In genomic region chr16:55552621-55553020, GRCh38 we compare ENCODE assay signal across 20 cellular contexts. TPM values are rescaled to one million over a fixed set of nuclear protein-coding genes. Genes with fewer than 3 reads are reported as not detected.
DNase-seq lines count a peak whose midpoint lies in the region; ATAC-seq, FAIRE-seq and TF ChIP-seq lines count a peak whose summit lies in the region.
"Had no signal": no experiment of that assay in that cellular context is flagged by ENCODE, and none has a peak within 500 bp of the region (broad histone marks: within the 10 kb centered on the region; RNA-seq: fewer than 3 reads in every experiment).

No MANE protein-coding gene starts in this region.

- CTCF ChIA-PET in mammary epithelial cell (lab: Charles Lee; ENCODE audit: low non-redundant PET) = interaction anchor here (0.6 kb wide), 1 partner anchor 57 kb away, joined by 5 read pairs; no protein-coding TSS in a partner anchor

- H3K9me3 ChIP-seq in mammary epithelial cell (replicated peaks; ENCODE audit: insufficient read depth, low read length) (no peaks in the 10 kb centered on the region), keratinocyte (ENCODE audit: control insufficient read depth, low read depth, low read length) (no peaks in the 10 kb centered on the region), SJCRH30 (replicated peaks) (no peaks in the 10 kb centered on the region; the same call in 1 of the 2 replicates)

- H3K4me2 ChIP-seq in mammary epithelial cell (ENCODE audit: insufficient read depth, low read depth, low read length) (peak overlapping the region; percentile 30), keratinocyte (ENCODE audit: control insufficient read depth, extremely low read depth, insufficient read depth, low read depth, low read length) (peak overlapping the region; percentile 53)

- no peak for TF ChIP-seq CTCF in mammary epithelial cell (conservative IDR thresholded peaks at IDR 0.05 in 1 of 2, IDR thresholded peaks at IDR 0.05 in 1 of 2; ENCODE audit: extremely low read depth in 1 of 2, insufficient read depth in 1 of 2, low read depth in 1 of 2, low read length in 2 of 2)
- TF ChIP-seq CTCF in keratinocyte (optimal IDR thresholded peaks at IDR 0.05 in 1 of 3, IDR thresholded peaks at IDR 0.05 in 1 of 3, conservative IDR thresholded peaks at IDR 0.05 in 1 of 3; ENCODE audit: extremely low read depth in 1 of 3, insufficient read depth in 2 of 3, low read length in 3 of 3) = no peak

- H3K4me1 ChIP-seq in mammary epithelial cell (ENCODE audit: insufficient read depth, low read length) (peaks cover 45% of the 10 kb centered on the region), keratinocyte (ENCODE audit: control insufficient read depth, extremely low read depth, insufficient read depth, low read length) (peaks cover 19% of the 10 kb centered on the region), SJCRH30 (no peaks in the 10 kb centered on the region)
- H3K4me1 ChIP-seq: parathyroid adenoma had no signal

- dilution Hi-C loops in mammary epithelial cell (cut with HindIII; ENCODE audit: low sequenced_read_pairs) = no loop called here
- dilution Hi-C loops in keratinocyte (cut with MboI; ENCODE audit: extremely low pct_ligation_motif_present, low sequenced_read_pairs) = no loop called here

- H3K27me3 ChIP-seq in mammary epithelial cell (ENCODE audit: insufficient read depth, low read length) = no peaks in the 10 kb centered on the region
- H3K27me3 ChIP-seq in keratinocyte (ENCODE audit: control insufficient read depth, extremely low read depth, insufficient read depth, low read length) = no peaks in the 10 kb centered on the region
- no peaks in the 10 kb centered on the region for H3K27me3 ChIP-seq in SJCRH30
- H3K27me3 ChIP-seq: cardiac muscle cell had no signal

- intact Hi-C loops in mammary epithelial cell (cut with micrococcal nuclease) = no loop called here

- no TSS peak for BruUV-seq in mammary epithelial cell (replicated peaks; lab: Mats Ljungman, UMichigan)

- FAIRE-seq in keratinocyte (lab: Jason Lieb, UNC) = peak; percentile 98

- peak; percentile 56 for DNase-seq in AG08395 (ENCODE audit: low spot score)
- peak; percentile 79 for DNase-seq in LHCN-M2 (ENCODE audit: low read depth)
- peak; percentile 86 for DNase-seq in mammary epithelial cell
- DNase-seq in keratinocyte (ENCODE audit: low read depth, low spot score) = peak; percentile 44
- DNase-seq in NCI-H2029 treated with DMSO at 0.1 percent for 48 hours (lab: John Stamatoyannopoulos, UW) = no peak
- no peak for DNase-seq in SJCRH30
- no peak for DNase-seq in activated CD4-positive, alpha-beta T cell treated with anti-CD3 and anti-CD28 coated beads, Interleukin-2, amount 50 U/mL, for 48 hours
- DNase-seq: activated CD8-positive, alpha-beta T cell treated with anti-CD3 and anti-CD28 coated beads, Interleukin-2, amount 10 ng/mL, durations not matched to agents 7 days and 5 days; activated effector memory CD4-positive, alpha-beta T cell treated with anti-CD3 and anti-CD28 coated beads, Interleukin-2, amount 50 U/mL, for 16 hours; AML-193; DMS53; mesendoderm; NCI-H1105; NCI-H446 treated with DMSO at 0.1 percent for 48 hours; stimulated activated CD8-positive, alpha-beta memory T cell treated with anti-CD3 and anti-CD28 coated beads, Interleukin-4, amount 100 ng/mL, for 48 hours had no signal

- H3K36me3 ChIP-seq in mammary epithelial cell (ENCODE audit: insufficient read depth, low read length) (peaks cover 10% of the 10 kb centered on the region), keratinocyte (ENCODE audit: control insufficient read depth in 2 of 2, extremely low read depth in 1 of 2, insufficient read depth in 2 of 2, low read length in 2 of 2) (peaks cover 0 to 5% of the 10 kb centered on the region in 2 experiments), SJCRH30 (no peaks in the 10 kb centered on the region)
- H3K36me3 ChIP-seq: cardiac muscle cell had no signal

- H2AFZ ChIP-seq in mammary epithelial cell (ENCODE audit: low read depth, low read length) = no peak overlapping the region
- H2AFZ ChIP-seq in keratinocyte (ENCODE audit: control insufficient read depth, low read length) = no peak overlapping the region
- H2AFZ ChIP-seq: parathyroid adenoma had no signal

- no peak overlapping the region for H3K4me3 ChIP-seq in mammary epithelial cell (replicated peaks in 1 of 3; ENCODE audit: insufficient read depth in 1 of 3, low read depth in 2 of 3, low read length in 3 of 3)
- H3K4me3 ChIP-seq in keratinocyte (ENCODE audit: control insufficient read depth in 2 of 3, extremely low read depth in 1 of 3, insufficient read depth in 2 of 3, low read depth in 1 of 3, low read length in 3 of 3) = no peak overlapping the region
- H3K4me3 ChIP-seq in SJCRH30 = no peak overlapping the region
- H3K4me3 ChIP-seq: cardiac muscle cell had no signal

- no peak for ATAC-seq in GM19324 (IDR thresholded peaks at IDR 0.05; ENCODE audit: low FRiP score, unreplicated experiment)
- ATAC-seq: activated CD8-positive, alpha-beta T cell treated with anti-CD3 and anti-CD28 coated beads, Interleukin-2, amount 10 ng/mL, durations not matched to agents 7 days and 5 days; HCT116; Panc1 had no signal

- no peaks in the 10 kb centered on the region for H3K9me1 ChIP-seq in keratinocyte (ENCODE audit: control insufficient read depth, extremely low read depth, insufficient read depth, low read length)

- H3K79me2 ChIP-seq in mammary epithelial cell (ENCODE audit: insufficient read depth, low read length) (peaks cover 4% of the 10 kb centered on the region), keratinocyte (ENCODE audit: control insufficient read depth, insufficient read depth, low read length) (peaks cover 2% of the 10 kb centered on the region)
- H3K79me2 ChIP-seq: parathyroid adenoma had no signal

- H3K27ac ChIP-seq in mammary epithelial cell (ENCODE audit: insufficient read depth, low read depth, low read length) (peak overlapping the region; percentile 42), keratinocyte (ENCODE audit: control insufficient read depth, insufficient read depth, low read length) (peak overlapping the region; percentile 49), SJCRH30 (no peak overlapping the region)
- H3K27ac ChIP-seq: cardiac muscle cell, parathyroid adenoma had no signal

- in situ Hi-C loops in mammary epithelial cell (cut with MboI; ENCODE audit: low sequenced_read_pairs in 2 of 2) = no loop called here

- H4K20me1 ChIP-seq in mammary epithelial cell (ENCODE audit: insufficient read depth, low read length) = no peaks in the 10 kb centered on the region
- no peaks in the 10 kb centered on the region for H4K20me1 ChIP-seq in keratinocyte (ENCODE audit: control insufficient read depth, extremely low read depth, insufficient read depth, low read length)

- H3K9ac ChIP-seq in mammary epithelial cell (ENCODE audit: insufficient read depth, low read length) (no peak overlapping the region), keratinocyte (ENCODE audit: control insufficient read depth, extremely low read depth, insufficient read depth, low read length) (no peak overlapping the region)
- H3K9ac ChIP-seq: parathyroid adenoma had no signal

RNA-seq across cellular contexts. Expression of gene CAPNS2, which starts 13.9 kb away (rescaled TPM):
- total RNA-seq in LHCN-M2 (2014; rRNA removed) = not detected in 2 replicates
- 0.07 TPM for polyA plus RNA-seq in LHCN-M2 (2012)
- 1 to 10 TPM; 1.8 to 3.2 TPM for total RNA-seq in mammary epithelial cell
- polyA plus RNA-seq in mammary epithelial cell = 0.82 TPM
- not detected for polyA minus RNA-seq in mammary epithelial cell
- 39.4 to 82.8 TPM (median 70.5 TPM) in 3 replicates for polyA plus RNA-seq in keratinocyte
- polyA plus RNA-seq in keratinocyte (2011; ENCODE audit: low read depth) = 194 TPM
- 61.1 and 89.4 TPM in 2 replicates for polyA plus RNA-seq in keratinocyte (2011; cell fraction: cytosol; rRNA removed)
- 91.4 and 118 TPM in 2 replicates for polyA plus RNA-seq in keratinocyte (2011; cell fraction: nucleus; rRNA removed)
- 30.0 and 146 TPM in 2 replicates for polyA plus RNA-seq in keratinocyte (2012; ENCODE audit: low replicate concordance)
- 0.95 to 36.4 TPM (median 32.8 TPM) in 3 replicates for polyA minus RNA-seq in keratinocyte
- 17.6 TPM for polyA minus RNA-seq in keratinocyte (2011; cell fraction: cytosol; rRNA and poly(A)+ RNA removed)
- polyA minus RNA-seq in keratinocyte (2011; cell fraction: nucleus; rRNA and poly(A)+ RNA removed) = 15.3 and 31.8 TPM in 2 replicates
- 0.13 TPM in 1 of 2 replicates, not detected in the other for total RNA-seq in SJCRH30 (2014; rRNA removed; shearing (Covaris generic))
- total RNA-seq: activated CD8-positive, alpha-beta T cell treated with anti-CD3 and anti-CD28 coated beads, Interleukin-2, amount 10 ng/mL, durations not matched to agents 7 days and 5 days; cardiac muscle cell had no signal
- polyA plus RNA-seq: cardiac muscle cell had no signal

RNA-seq across cellular contexts. Expression of gene LPCAT2, which starts 43.7 kb away (rescaled TPM):
- total RNA-seq in LHCN-M2 (2014; rRNA removed) (6.8 and 7.2 TPM in 2 replicates), mammary epithelial cell (100 to 1,000 TPM in 1 of 2 donors, 10 to 100 TPM in 1; 50.5 to 173 TPM)
- polyA plus RNA-seq in LHCN-M2 (2012) = 5.6 TPM
- polyA plus RNA-seq in mammary epithelial cell (32.4 TPM), keratinocyte (34.2 to 54.4 TPM (median 45.6 TPM) in 3 replicates)
- polyA minus RNA-seq in mammary epithelial cell (109 TPM), keratinocyte (19.9 to 31.9 TPM (median 22.2 TPM) in 3 replicates)
- polyA plus RNA-seq in keratinocyte (2011; ENCODE audit: low read depth) = 25.8 TPM
- polyA plus RNA-seq in keratinocyte (2011; cell fraction: cytosol; rRNA removed) = 10.9 and 27.6 TPM in 2 replicates
- polyA plus RNA-seq in keratinocyte (2011; cell fraction: nucleus; rRNA removed) = 46.1 and 58.3 TPM in 2 replicates
- 23.6 and 46.0 TPM in 2 replicates for polyA plus RNA-seq in keratinocyte (2012; ENCODE audit: low replicate concordance)
- 29.7 TPM for polyA minus RNA-seq in keratinocyte (2011; cell fraction: cytosol; rRNA and poly(A)+ RNA removed)
- polyA minus RNA-seq in keratinocyte (2011; cell fraction: nucleus; rRNA and poly(A)+ RNA removed) = 65.9 and 91.0 TPM in 2 replicates
- total RNA-seq in SJCRH30 (2014; rRNA removed; shearing (Covaris generic)) = 16.1 and 16.8 TPM in 2 replicates

Comparison
In these comparisons a context has a peak if more than half of its experiments do, and no peak if none do; other contexts are left out.
1. DNase-seq: peak in AG08395 (single experiment), LHCN-M2 (single experiment), mammary epithelial cell (single experiment) and keratinocyte (single experiment); none in NCI-H2029 treated with DMSO at 0.1 percent for 48 hours (single experiment), SJCRH30 (0 of 2) and activated CD4-positive, alpha-beta T cell treated with anti-CD3 and anti-CD28 coated beads, Interleukin-2, amount 50 U/mL, for 48 hours (0 of 2).